ENCODE assay signal across 29 cellular contexts in genomic region chr4:20554134-20554533, GRCh38.
"Had no signal": no experiment of that assay in that cellular context is flagged by ENCODE, and none has a peak within 500 bp of the region (broad histone marks: within the 10 kb centered on the region; RNA-seq: fewer than 3 reads in every experiment).

No MANE protein-coding gene starts in this region.

- H3K27ac ChIP-seq: colonic mucosa, esophagus squamous epithelium, neural progenitor cell, parathyroid adenoma, thoracic aorta, transverse colon, upper lobe of right lung, uterus had no signal

- H3K27me3 ChIP-seq: colonic mucosa, esophagus squamous epithelium, neural progenitor cell, transverse colon, upper lobe of right lung, uterus had no signal

- H3K27ac Mint-ChIP-seq: dendritic cell treated with granulocyte-macrophage colony-stimulating factor and Interleukin-4, amounts not matched to agents 40 ng/mL and 50 ng/mL, for 4 days; endodermal cell; immature natural killer cell; naive thymus-derived CD4-positive, alpha-beta T cell; nephron; neural progenitor cell; progenitor cell of endocrine pancreas had no signal

- H3K4me3 ChIP-seq: colonic mucosa, esophagus squamous epithelium, lung, neural progenitor cell, smooth muscle cell, thoracic aorta, transverse colon, upper lobe of right lung, uterus had no signal

- H3K9ac ChIP-seq: neural progenitor cell, parathyroid adenoma had no signal

- H3K36me3 ChIP-seq: colonic mucosa, esophagus squamous epithelium, neural progenitor cell, transverse colon, uterus had no signal

- H3K27me3 Mint-ChIP-seq: dendritic cell treated with granulocyte-macrophage colony-stimulating factor and Interleukin-4, amounts not matched to agents 40 ng/mL and 50 ng/mL, for 4 days; progenitor cell of endocrine pancreas had no signal

- H2AFZ ChIP-seq: neural progenitor cell, parathyroid adenoma had no signal

- H3K4me1 Mint-ChIP-seq: immature natural killer cell; naive thymus-derived CD4-positive, alpha-beta T cell; nephron; neural progenitor cell had no signal

- ATAC-seq: left lobe of liver; naive thymus-derived CD4-positive, alpha-beta T cell; sciatic nerve; stimulated activated naive CD8-positive, alpha-beta T cell treated with anti-CD3 and anti-CD28 coated beads, Interleukin-15, Interleukin-2, amounts not matched to agents 100 U/mL and 50 U/mL, for 24 hours; upper lobe of right lung had no signal

- DNase-seq: colonic mucosa; effector CD8-positive, alpha-beta T cell; endodermal cell; erythroblast; esophagus squamous epithelium; hypothalamus; immature natural killer cell; islet precursor cell; mesendoderm; midbrain; naive thymus-derived CD4-positive, alpha-beta T cell; stimulated activated CD4-positive, alpha-beta T cell treated with anti-CD3 and anti-CD28 coated beads, Interleukin-12 subunit alpha, Interleukin-12 subunit beta, amount 100 ng/mL, for 4 hours; stimulated activated CD4-positive, alpha-beta T cell treated with anti-CD3 and anti-CD28 coated beads, Interleukin-1b, Interleukin-23, amount 100 ng/mL, for 48 hours; stimulated activated CD4-positive, alpha-beta T cell treated with anti-CD3 and anti-CD28 coated beads, Interleukin-4, amount 100 ng/mL, for 1 hour; stimulated activated CD8-positive, alpha-beta memory T cell treated with anti-CD3 and anti-CD28 coated beads, Interleukin-4, amount 100 ng/mL, for 48 hours; stimulated activated naive CD8-positive, alpha-beta T cell treated with anti-CD3 and anti-CD28 coated beads, Interleukin-15, Interleukin-2, amounts not matched to agents 100 U/mL and 50 U/mL, for 24 hours; transverse colon; upper lobe of right lung; uterus had no signal

- H3K9me3 ChIP-seq: colonic mucosa, esophagus squamous epithelium, thoracic aorta, transverse colon, upper lobe of right lung, uterus had no signal

- H3K4me1 ChIP-seq: colonic mucosa, esophagus squamous epithelium, neural progenitor cell, parathyroid adenoma, transverse colon, upper lobe of right lung, uterus had no signal

- H3K4me2 ChIP-seq: neural progenitor cell, smooth muscle cell had no signal

- H3K36me3 Mint-ChIP-seq: immature natural killer cell; naive thymus-derived CD4-positive, alpha-beta T cell had no signal

- H3K4me3 Mint-ChIP-seq: dendritic cell treated with granulocyte-macrophage colony-stimulating factor and Interleukin-4, amounts not matched to agents 40 ng/mL and 50 ng/mL, for 4 days; endodermal cell; immature natural killer cell; naive thymus-derived CD4-positive, alpha-beta T cell; nephron; neural progenitor cell had no signal

- H3K79me2 ChIP-seq: parathyroid adenoma had no signal
